1 cellular context compared by ENCODE assay signal in the genomic region with DNA sequence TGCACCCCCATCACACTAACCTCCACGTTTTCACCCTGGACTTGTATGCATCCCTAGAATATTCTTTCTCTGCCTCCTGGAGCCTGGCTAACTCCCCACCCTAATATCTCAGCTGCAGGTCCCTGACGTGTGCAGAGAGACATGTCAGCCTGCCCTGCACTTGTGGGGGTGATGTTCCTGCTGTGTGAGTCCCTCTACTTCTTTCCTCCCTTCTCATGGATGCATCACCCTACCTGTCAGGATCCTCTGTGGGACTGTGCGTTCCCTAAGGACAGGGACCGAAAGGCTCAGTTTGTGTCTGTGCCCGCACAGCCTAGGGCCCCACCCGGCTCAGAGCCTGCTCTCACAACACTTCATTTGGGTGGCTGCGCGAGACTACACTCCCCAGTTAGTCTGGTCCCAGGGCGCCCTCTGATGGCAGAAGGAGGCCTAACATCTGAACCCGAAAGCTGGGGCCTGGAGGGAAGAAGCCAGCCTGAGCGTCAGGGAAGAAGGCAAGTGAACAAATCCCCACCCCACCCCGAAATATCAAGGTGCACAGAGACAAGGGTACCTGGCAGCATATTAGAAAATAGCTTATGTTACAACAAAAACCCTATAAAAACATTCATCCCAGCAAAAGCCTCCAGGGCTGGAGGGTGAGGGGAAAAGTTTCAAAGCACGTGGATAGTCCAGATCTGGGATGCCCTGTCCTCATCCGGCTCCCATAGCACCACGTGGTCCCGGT.
A peak's percentile ranks its signal among the peaks of the same experiment; 100 is the strongest.
TF ChIP-seq lines count a peak whose summit lies in the region.

No MANE protein-coding gene starts in this region.

TF ChIP-seq in GM12878, 131 proteins besides CTCF, POLR2A, EP300 and RAD21:
- no peak for TF ChIP-seq TCF3 (IDR thresholded peaks at IDR 0.05; ENCODE audit: borderline replicate concordance, insufficient read depth, low read depth, low read length)
- TF ChIP-seq, protein P1, sequence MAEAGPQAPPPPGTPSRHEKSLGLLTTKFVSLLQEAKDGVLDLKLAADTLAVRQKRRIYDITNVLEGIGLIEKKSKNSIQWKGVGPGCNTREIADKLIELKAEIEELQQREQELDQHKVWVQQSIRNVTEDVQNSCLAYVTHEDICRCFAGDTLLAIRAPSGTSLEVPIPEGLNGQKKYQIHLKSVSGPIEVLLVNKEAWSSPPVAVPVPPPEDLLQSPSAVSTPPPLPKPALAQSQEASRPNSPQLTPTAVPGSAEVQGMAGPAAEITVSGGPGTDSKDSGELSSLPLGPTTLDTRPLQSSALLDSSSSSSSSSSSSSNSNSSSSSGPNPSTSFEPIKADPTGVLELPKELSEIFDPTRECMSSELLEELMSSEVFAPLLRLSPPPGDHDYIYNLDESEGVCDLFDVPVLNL (IDR thresholded peaks at IDR 0.05; ENCODE audit: low read depth, low read length) = no peak
- TF ChIP-seq BHLHE40 (IDR thresholded peaks at IDR 0.05; ENCODE audit: borderline replicate concordance in 1 of 2, low read depth in 2 of 2, low read length in 1 of 2) = peak; percentile 43 to 49; a peak in 3 of 4 replicates
- TF ChIP-seq YY1 (IDR thresholded peaks at IDR 0.05; ENCODE audit: low read depth, low read length) = peak; percentile 80
- TF ChIP-seq CREB1 (IDR thresholded peaks at IDR 0.05; ENCODE audit: low read depth) = peak; percentile 26; the same call in 1 of the 2 replicates
- TF ChIP-seq, protein P2, sequence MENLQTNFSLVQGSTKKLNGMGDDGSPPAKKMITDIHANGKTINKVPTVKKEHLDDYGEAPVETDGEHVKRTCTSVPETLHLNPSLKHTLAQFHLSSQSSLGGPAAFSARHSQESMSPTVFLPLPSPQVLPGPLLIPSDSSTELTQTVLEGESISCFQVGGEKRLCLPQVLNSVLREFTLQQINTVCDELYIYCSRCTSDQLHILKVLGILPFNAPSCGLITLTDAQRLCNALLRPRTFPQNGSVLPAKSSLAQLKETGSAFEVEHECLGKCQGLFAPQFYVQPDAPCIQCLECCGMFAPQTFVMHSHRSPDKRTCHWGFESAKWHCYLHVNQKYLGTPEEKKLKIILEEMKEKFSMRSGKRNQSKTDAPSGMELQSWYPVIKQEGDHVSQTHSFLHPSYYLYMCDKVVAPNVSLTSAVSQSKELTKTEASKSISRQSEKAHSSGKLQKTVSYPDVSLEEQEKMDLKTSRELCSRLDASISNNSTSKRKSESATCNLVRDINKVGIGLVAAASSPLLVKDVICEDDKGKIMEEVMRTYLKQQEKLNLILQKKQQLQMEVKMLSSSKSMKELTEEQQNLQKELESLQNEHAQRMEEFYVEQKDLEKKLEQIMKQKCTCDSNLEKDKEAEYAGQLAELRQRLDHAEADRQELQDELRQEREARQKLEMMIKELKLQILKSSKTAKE (IDR thresholded peaks at IDR 0.05; ENCODE audit: low read depth, poor library complexity, severe bottlenecking) = peak; percentile 55
- peak; percentile 27; the same call in 1 of the 2 replicates for TF ChIP-seq ATF7 (IDR thresholded peaks at IDR 0.05; ENCODE audit: low read depth)
- peak; percentile 81; the same call in 1 of the 2 replicates for TF ChIP-seq HDGF (IDR thresholded peaks at IDR 0.05)
- 0 out of 2 replicates have a peak, but pooled peaks have one; percentile 33 for TF ChIP-seq STAT3 (IDR thresholded peaks at IDR 0.05; ENCODE audit: low read depth, low read length)
- peak; percentile 60 for TF ChIP-seq RB1 (IDR thresholded peaks at IDR 0.05; ENCODE audit: borderline replicate concordance)
- TF ChIP-seq, protein P3, sequence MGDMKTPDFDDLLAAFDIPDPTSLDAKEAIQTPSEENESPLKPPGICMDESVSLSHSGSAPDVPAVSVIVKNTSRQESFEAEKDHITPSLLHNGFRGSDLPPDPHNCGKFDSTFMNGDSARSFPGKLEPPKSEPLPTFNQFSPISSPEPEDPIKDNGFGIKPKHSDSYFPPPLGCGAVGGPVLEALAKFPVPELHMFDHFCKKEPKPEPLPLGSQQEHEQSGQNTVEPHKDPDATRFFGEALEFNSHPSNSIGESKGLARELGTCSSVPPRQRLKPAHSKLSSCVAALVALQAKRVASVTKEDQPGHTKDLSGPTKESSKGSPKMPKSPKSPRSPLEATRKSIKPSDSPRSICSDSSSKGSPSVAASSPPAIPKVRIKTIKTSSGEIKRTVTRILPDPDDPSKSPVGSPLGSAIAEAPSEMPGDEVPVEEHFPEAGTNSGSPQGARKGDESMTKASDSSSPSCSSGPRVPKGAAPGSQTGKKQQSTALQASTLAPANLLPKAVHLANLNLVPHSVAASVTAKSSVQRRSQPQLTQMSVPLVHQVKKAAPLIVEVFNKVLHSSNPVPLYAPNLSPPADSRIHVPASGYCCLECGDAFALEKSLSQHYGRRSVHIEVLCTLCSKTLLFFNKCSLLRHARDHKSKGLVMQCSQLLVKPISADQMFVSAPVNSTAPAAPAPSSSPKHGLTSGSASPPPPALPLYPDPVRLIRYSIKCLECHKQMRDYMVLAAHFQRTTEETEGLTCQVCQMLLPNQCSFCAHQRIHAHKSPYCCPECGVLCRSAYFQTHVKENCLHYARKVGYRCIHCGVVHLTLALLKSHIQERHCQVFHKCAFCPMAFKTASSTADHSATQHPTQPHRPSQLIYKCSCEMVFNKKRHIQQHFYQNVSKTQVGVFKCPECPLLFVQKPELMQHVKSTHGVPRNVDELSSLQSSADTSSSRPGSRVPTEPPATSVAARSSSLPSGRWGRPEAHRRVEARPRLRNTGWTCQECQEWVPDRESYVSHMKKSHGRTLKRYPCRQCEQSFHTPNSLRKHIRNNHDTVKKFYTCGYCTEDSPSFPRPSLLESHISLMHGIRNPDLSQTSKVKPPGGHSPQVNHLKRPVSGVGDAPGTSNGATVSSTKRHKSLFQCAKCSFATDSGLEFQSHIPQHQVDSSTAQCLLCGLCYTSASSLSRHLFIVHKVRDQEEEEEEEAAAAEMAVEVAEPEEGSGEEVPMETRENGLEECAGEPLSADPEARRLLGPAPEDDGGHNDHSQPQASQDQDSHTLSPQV (IDR thresholded peaks at IDR 0.05) = peak; percentile 82; the same call in 1 of the 2 replicates
- TF ChIP-seq RELA (IDR thresholded peaks at IDR 0.05; ENCODE audit: borderline replicate concordance, partially characterized antibody) = peak; percentile 50
- TF ChIP-seq ETV6 (conservative IDR thresholded peaks at IDR 0.05 in 1 of 2, IDR thresholded peaks at IDR 0.05 in 1 of 2; ENCODE audit: borderline replicate concordance in 1 of 2, low read depth in 1 of 2) = no peak
- peak; percentile 30; the same call in 1 of the 2 replicates for TF ChIP-seq IKZF1 (conservative IDR thresholded peaks at IDR 0.05)
- no peak for TF ChIP-seq CBFB (IDR thresholded peaks at IDR 0.05; ENCODE audit: low read depth)
- TF ChIP-seq, protein P4, sequence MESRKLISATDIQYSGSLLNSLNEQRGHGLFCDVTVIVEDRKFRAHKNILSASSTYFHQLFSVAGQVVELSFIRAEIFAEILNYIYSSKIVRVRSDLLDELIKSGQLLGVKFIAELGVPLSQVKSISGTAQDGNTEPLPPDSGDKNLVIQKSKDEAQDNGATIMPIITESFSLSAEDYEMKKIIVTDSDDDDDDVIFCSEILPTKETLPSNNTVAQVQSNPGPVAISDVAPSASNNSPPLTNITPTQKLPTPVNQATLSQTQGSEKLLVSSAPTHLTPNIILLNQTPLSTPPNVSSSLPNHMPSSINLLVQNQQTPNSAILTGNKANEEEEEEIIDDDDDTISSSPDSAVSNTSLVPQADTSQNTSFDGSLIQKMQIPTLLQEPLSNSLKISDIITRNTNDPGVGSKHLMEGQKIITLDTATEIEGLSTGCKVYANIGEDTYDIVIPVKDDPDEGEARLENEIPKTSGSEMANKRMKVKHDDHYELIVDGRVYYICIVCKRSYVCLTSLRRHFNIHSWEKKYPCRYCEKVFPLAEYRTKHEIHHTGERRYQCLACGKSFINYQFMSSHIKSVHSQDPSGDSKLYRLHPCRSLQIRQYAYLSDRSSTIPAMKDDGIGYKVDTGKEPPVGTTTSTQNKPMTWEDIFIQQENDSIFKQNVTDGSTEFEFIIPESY (IDR thresholded peaks at IDR 0.05) = no peak
- no peak for TF ChIP-seq PAX8 (IDR thresholded peaks at IDR 0.05)
- TF ChIP-seq GATAD2B (conservative IDR thresholded peaks at IDR 0.05; ENCODE audit: low read depth) = 0 out of 2 replicates have a peak, but pooled peaks have one; percentile 31
- no peak for TF ChIP-seq SUPT20H (IDR thresholded peaks at IDR 0.05; ENCODE audit: borderline replicate concordance, control insufficient read depth, low read depth, low read length)
- peak; percentile 96 for TF ChIP-seq SMC3 (IDR thresholded peaks at IDR 0.05; ENCODE audit: borderline replicate concordance, low read length)
- peak; percentile 86; the same call in 1 of the 2 replicates for TF ChIP-seq SMARCA5 (IDR thresholded peaks at IDR 0.05)
- peak; percentile 62 for TF ChIP-seq NBN (IDR thresholded peaks at IDR 0.05)
- TF ChIP-seq FOXM1 (IDR thresholded peaks at IDR 0.05; ENCODE audit: low read depth, low read length) = 0 out of 2 replicates have a peak, but pooled peaks have one; percentile 42
- TF ChIP-seq, protein P5, sequence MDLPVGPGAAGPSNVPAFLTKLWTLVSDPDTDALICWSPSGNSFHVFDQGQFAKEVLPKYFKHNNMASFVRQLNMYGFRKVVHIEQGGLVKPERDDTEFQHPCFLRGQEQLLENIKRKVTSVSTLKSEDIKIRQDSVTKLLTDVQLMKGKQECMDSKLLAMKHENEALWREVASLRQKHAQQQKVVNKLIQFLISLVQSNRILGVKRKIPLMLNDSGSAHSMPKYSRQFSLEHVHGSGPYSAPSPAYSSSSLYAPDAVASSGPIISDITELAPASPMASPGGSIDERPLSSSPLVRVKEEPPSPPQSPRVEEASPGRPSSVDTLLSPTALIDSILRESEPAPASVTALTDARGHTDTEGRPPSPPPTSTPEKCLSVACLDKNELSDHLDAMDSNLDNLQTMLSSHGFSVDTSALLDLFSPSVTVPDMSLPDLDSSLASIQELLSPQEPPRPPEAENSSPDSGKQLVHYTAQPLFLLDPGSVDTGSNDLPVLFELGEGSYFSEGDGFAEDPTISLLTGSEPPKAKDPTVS (IDR thresholded peaks at IDR 0.05; ENCODE audit: low read depth, low read length) = no peak
- TF ChIP-seq, protein P6, sequence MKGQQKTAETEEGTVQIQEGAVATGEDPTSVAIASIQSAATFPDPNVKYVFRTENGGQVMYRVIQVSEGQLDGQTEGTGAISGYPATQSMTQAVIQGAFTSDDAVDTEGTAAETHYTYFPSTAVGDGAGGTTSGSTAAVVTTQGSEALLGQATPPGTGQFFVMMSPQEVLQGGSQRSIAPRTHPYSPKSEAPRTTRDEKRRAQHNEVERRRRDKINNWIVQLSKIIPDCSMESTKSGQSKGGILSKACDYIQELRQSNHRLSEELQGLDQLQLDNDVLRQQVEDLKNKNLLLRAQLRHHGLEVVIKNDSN (IDR thresholded peaks at IDR 0.05; ENCODE audit: borderline replicate concordance, extremely low read length, insufficient read depth, low read depth, low read length) = no peak
- TF ChIP-seq LARP7 (IDR thresholded peaks at IDR 0.05) = 0 out of 2 replicates have a peak, but pooled peaks have one; percentile 38
- peak; percentile 76 for TF ChIP-seq CHD2 (IDR thresholded peaks at IDR 0.05; ENCODE audit: borderline replicate concordance, low read depth, low read length)
- TF ChIP-seq ZNF24 (IDR thresholded peaks at IDR 0.05) = peak; percentile 35; the same call in 1 of the 2 replicates
- TF ChIP-seq MXI1 (IDR thresholded peaks at IDR 0.05; ENCODE audit: low read depth, low read length) = peak; percentile 34; the same call in 1 of the 2 replicates
- TF ChIP-seq, protein P7, sequence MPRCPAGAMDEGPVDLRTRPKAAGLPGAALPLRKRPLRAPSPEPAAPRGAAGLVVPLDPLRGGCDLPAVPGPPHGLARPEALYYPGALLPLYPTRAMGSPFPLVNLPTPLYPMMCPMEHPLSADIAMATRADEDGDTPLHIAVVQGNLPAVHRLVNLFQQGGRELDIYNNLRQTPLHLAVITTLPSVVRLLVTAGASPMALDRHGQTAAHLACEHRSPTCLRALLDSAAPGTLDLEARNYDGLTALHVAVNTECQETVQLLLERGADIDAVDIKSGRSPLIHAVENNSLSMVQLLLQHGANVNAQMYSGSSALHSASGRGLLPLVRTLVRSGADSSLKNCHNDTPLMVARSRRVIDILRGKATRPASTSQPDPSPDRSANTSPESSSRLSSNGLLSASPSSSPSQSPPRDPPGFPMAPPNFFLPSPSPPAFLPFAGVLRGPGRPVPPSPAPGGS (IDR thresholded peaks at IDR 0.05; ENCODE audit: borderline replicate concordance, insufficient read depth, low read depth, low read length, poor library complexity, severe bottlenecking) = no peak
- TF ChIP-seq, protein P8, sequence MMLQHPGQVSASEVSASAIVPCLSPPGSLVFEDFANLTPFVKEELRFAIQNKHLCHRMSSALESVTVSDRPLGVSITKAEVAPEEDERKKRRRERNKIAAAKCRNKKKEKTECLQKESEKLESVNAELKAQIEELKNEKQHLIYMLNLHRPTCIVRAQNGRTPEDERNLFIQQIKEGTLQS (IDR thresholded peaks at IDR 0.05; ENCODE audit: borderline replicate concordance, extremely low read depth, low read depth, low read length) = no peak
- TF ChIP-seq, protein P9, sequence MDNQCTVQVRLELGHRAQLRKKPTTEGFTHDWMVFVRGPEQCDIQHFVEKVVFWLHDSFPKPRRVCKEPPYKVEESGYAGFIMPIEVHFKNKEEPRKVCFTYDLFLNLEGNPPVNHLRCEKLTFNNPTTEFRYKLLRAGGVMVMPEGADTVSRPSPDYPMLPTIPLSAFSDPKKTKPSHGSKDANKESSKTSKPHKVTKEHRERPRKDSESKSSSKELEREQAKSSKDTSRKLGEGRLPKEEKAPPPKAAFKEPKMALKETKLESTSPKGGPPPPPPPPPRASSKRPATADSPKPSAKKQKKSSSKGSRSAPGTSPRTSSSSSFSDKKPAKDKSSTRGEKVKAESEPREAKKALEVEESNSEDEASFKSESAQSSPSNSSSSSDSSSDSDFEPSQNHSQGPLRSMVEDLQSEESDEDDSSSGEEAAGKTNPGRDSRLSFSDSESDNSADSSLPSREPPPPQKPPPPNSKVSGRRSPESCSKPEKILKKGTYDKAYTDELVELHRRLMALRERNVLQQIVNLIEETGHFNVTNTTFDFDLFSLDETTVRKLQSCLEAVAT (IDR thresholded peaks at IDR 0.05) = 0 out of 2 replicates have a peak, but pooled peaks have one; percentile 27
